Comparison of ENCODE assay signal across 17 cellular contexts in genomic region chr17:16916557-16916920, GRCh38. TPM values are rescaled to one million over a fixed set of nuclear protein-coding genes. Genes with fewer than 3 reads are reported as not detected.
DNase-seq lines count a peak whose midpoint lies in the region; ATAC-seq and TF ChIP-seq lines count a peak whose summit lies in the region.
"Had no signal": no experiment of that assay in that cellular context is flagged by ENCODE, and none has a peak within 500 bp of the region (broad histone marks: within the 10 kb centered on the region; RNA-seq: fewer than 3 reads in every experiment).

No MANE protein-coding gene starts in this region.

- no peak overlapping the region for H3K4me3 Mint-ChIP-seq in activated CD8-positive, alpha-beta memory T cell treated with anti-CD3 and anti-CD28 coated beads, Interleukin-2, amount 10 ng/mL, durations not matched to agents 7 days and 5 days
- H3K4me3 Mint-ChIP-seq: CD8-positive, alpha-beta T cell had no signal

- DNase-seq in activated CD8-positive, alpha-beta memory T cell treated with anti-CD3 and anti-CD28 coated beads, Interleukin-2, amount 50 U/mL, for 48 hours = peak; percentile 39
- no peak for DNase-seq in activated CD8-positive, alpha-beta memory T cell treated with anti-CD3 and anti-CD28 coated beads, Interleukin-2, amount 10 ng/mL, durations not matched to agents 7 days and 5 days
- DNase-seq in mesenteric fat pad (ENCODE audit: low spot score) = peak; percentile 53
- DNase-seq in tibial artery = peak; percentile 11 to 41
- no peak for DNase-seq in AG20443 (ENCODE audit: low spot score)
- DNase-seq: GOT3, NCI-H1417 treated with DMSO at 0.1 percent for 48 hours, NCI-H187 treated with DMSO at 0.1 percent for 48 hours, NCI-H2227 treated with DMSO at 0.1 percent for 48 hours had no signal

- H3F3A ChIP-seq in Loucy (ENCODE audit: low read depth) = no peaks in the 10 kb centered on the region

- no peaks in the 10 kb centered on the region for H3K4me1 Mint-ChIP-seq in activated CD8-positive, alpha-beta memory T cell treated with anti-CD3 and anti-CD28 coated beads, Interleukin-2, amount 10 ng/mL, durations not matched to agents 7 days and 5 days

- H4K20me1 ChIP-seq in Loucy (ENCODE audit: insufficient read depth, low read length, poor library complexity, severe bottlenecking) = no peaks in the 10 kb centered on the region
- H4K20me1 ChIP-seq: BLaER1 had no signal

- H3K4me2 ChIP-seq in Loucy (ENCODE audit: low read depth, low read length, poor library complexity, severe bottlenecking) = peak overlapping the region; percentile 43
- H3K4me2 ChIP-seq: BLaER1 had no signal

- H3K27ac ChIP-seq in tibial artery = no peak overlapping the region
- H3K27ac ChIP-seq: BLaER1, SJSA1 had no signal

- no peak for TF ChIP-seq CTCF in Loucy (conservative IDR thresholded peaks at IDR 0.05; ENCODE audit: low read length)
- TF ChIP-seq CTCF in tibial artery (IDR thresholded peaks at IDR 0.05) = no peak

- H3K36me3 Mint-ChIP-seq in activated CD8-positive, alpha-beta memory T cell treated with anti-CD3 and anti-CD28 coated beads, Interleukin-2, amount 10 ng/mL, durations not matched to agents 7 days and 5 days = no peaks in the 10 kb centered on the region
- H3K36me3 Mint-ChIP-seq: CD8-positive, alpha-beta T cell had no signal

- intact Hi-C loops in tibial artery (cut with DNase I; ENCODE audit: low total_unique reads) = no loop called here

- H3K9me3 Mint-ChIP-seq in activated CD8-positive, alpha-beta memory T cell treated with anti-CD3 and anti-CD28 coated beads, Interleukin-2, amount 10 ng/mL, durations not matched to agents 7 days and 5 days (ENCODE audit: low read depth) = no peaks in the 10 kb centered on the region
- H3K9me3 Mint-ChIP-seq: CD8-positive, alpha-beta T cell had no signal

- H3K4me1 ChIP-seq in Loucy (ENCODE audit: insufficient read depth, low read length, poor library complexity, severe bottlenecking) (no peaks in the 10 kb centered on the region), tibial artery (no peaks in the 10 kb centered on the region)
- H3K4me1 ChIP-seq: SJSA1 had no signal

- H3K79me2 ChIP-seq in Loucy (ENCODE audit: insufficient read depth, low read length) = no peaks in the 10 kb centered on the region

- H3K36me3 ChIP-seq in Loucy (ENCODE audit: insufficient read depth, low read length) (no peaks in the 10 kb centered on the region), tibial artery (no peaks in the 10 kb centered on the region)
- H3K36me3 ChIP-seq: BLaER1, SJSA1 had no signal

- H3K27ac Mint-ChIP-seq in activated CD8-positive, alpha-beta memory T cell treated with anti-CD3 and anti-CD28 coated beads, Interleukin-2, amount 10 ng/mL, durations not matched to agents 7 days and 5 days = no peak overlapping the region
- H3K27ac Mint-ChIP-seq: CD8-positive, alpha-beta T cell had no signal

- CTCF ChIA-PET in activated CD8-positive, alpha-beta memory T cell treated with anti-CD3 and anti-CD28 coated beads, Interleukin-2, amount 10 ng/mL, durations not matched to agents 7 days and 5 days (lab: Charles Lee) = interaction anchor here (1.6 to 3.7 kb wide), 2 partner anchors 73 to 75 kb away, joined by 5 to 14 read pairs; no protein-coding TSS in a partner anchor

- H3K27me3 ChIP-seq in Loucy (ENCODE audit: insufficient read depth, low read length, poor library complexity, severe bottlenecking) (no peaks in the 10 kb centered on the region), tibial artery (peaks cover 0 to 10% of the 10 kb centered on the region in 2 donors)
- H3K27me3 ChIP-seq: BLaER1, SJSA1 had no signal

- ATAC-seq in activated CD8-positive, alpha-beta memory T cell treated with anti-CD3 and anti-CD28 coated beads, Interleukin-2, amount 10 ng/mL, durations not matched to agents 7 days and 5 days = no peak
- ATAC-seq in GM18867 (IDR thresholded peaks at IDR 0.05; ENCODE audit: unreplicated experiment) (no peak), HG02642 (IDR thresholded peaks at IDR 0.05; ENCODE audit: poor library complexity, unreplicated experiment) (no peak)
- ATAC-seq: CD8-positive, alpha-beta T cell had no signal

- H3K9me3 ChIP-seq in Loucy (ENCODE audit: insufficient read depth, low read depth, low read length) (no peaks in the 10 kb centered on the region), tibial artery (no peaks in the 10 kb centered on the region)
- H3K9me3 ChIP-seq: BLaER1, SJSA1 had no signal

- H3K4me3 ChIP-seq in Loucy (ENCODE audit: low read length, poor library complexity, severe bottlenecking) (no peak overlapping the region), tibial artery (no peak overlapping the region)
- H3K4me3 ChIP-seq: BLaER1, K562, SJSA1 had no signal

- peak overlapping the region; percentile 83; the same call in 1 of the 2 replicates for H2AFZ ChIP-seq in Loucy (ENCODE audit: low read length)

- H3K9me2 ChIP-seq in Loucy (replicated peaks; ENCODE audit: low read depth, low read length) = no peaks in the 10 kb centered on the region

- H3K27me3 Mint-ChIP-seq in activated CD8-positive, alpha-beta memory T cell treated with anti-CD3 and anti-CD28 coated beads, Interleukin-2, amount 10 ng/mL, durations not matched to agents 7 days and 5 days = peaks cover 15% of the 10 kb centered on the region

- no peak overlapping the region for H3K9ac ChIP-seq in Loucy (ENCODE audit: low read depth, low read length, poor library complexity, severe bottlenecking)
- H3K9ac ChIP-seq: BLaER1 had no signal

RNA-seq across cellular contexts. Expression of gene TNFRSF13B, which starts 55.4 kb away (rescaled TPM):
- total RNA-seq in activated CD8-positive, alpha-beta memory T cell treated with anti-CD3 and anti-CD28 coated beads, Interleukin-2, amount 10 ng/mL, durations not matched to agents 7 days and 5 days = not detected
- not detected for total RNA-seq in mesenteric fat pad
- total RNA-seq: Calu3; CD8-positive, alpha-beta T cell; K562; SJSA1 had no signal

Comparison
In these comparisons a context has a peak if more than half of its experiments do, and no peak if none do; other contexts are left out.
1. DNase-seq: peak in activated CD8-positive, alpha-beta memory T cell treated with anti-CD3 and anti-CD28 coated beads, Interleukin-2, amount 50 U/mL, for 48 hours (single experiment), mesenteric fat pad (single experiment) and tibial artery (2 of 2); none in activated CD8-positive, alpha-beta memory T cell treated with anti-CD3 and anti-CD28 coated beads, Interleukin-2, amount 10 ng/mL, durations not matched to agents 7 days and 5 days (single experiment) and AG20443 (single experiment).